Comparison of ENCODE assay signal across 15 cellular contexts in genomic region chr18:55529581-55529980, GRCh38. TPM values are rescaled to one million over a fixed set of nuclear protein-coding genes. Genes with fewer than 3 reads are reported as not detected.
DNase-seq lines count a peak whose midpoint lies in the region; ATAC-seq and TF ChIP-seq lines count a peak whose summit lies in the region.
"Had no signal": no experiment of that assay in that cellular context is flagged by ENCODE, and none has a peak within 500 bp of the region (broad histone marks: within the 10 kb centered on the region; RNA-seq: fewer than 3 reads in every experiment).

No MANE protein-coding gene starts in this region.

- no peaks in the 10 kb centered on the region for H3F3A ChIP-seq in GM23338 (replicated peaks; ENCODE audit: low read depth)

- intact Hi-C loops in psoas muscle (cut with DNase I) (loop anchor here in 1 of 2 donors (10.0 kb wide), 1 partner anchor 45 kb away; no protein-coding TSS in a partner anchor), esophagus squamous epithelium (cut with DNase I) (no loop called here)

- H3K4me3 Mint-ChIP-seq in GM23338: no peak overlapping the region

- no peaks in the 10 kb centered on the region for H3K9me3 Mint-ChIP-seq in GM23338

- H3K9me2 ChIP-seq in GM23338 (ENCODE audit: insufficient read depth): no peaks in the 10 kb centered on the region

- H3K36me3 ChIP-seq in GM23338 (ENCODE audit: insufficient read depth): no peaks in the 10 kb centered on the region
- no peaks in the 10 kb centered on the region for H3K36me3 ChIP-seq in psoas muscle (ENCODE audit: insufficient read depth in 1 of 2, low read depth in 1 of 2)
- no peaks in the 10 kb centered on the region for H3K36me3 ChIP-seq in MG63
- no peaks in the 10 kb centered on the region for H3K36me3 ChIP-seq in esophagus squamous epithelium

- H3K4me2 ChIP-seq in GM23338: peak overlapping the region; percentile 15
- H3K4me2 ChIP-seq: PC-9 had no signal

- H3K27ac Mint-ChIP-seq in GM23338: no peak overlapping the region

- no peaks in the 10 kb centered on the region for H3K27me3 Mint-ChIP-seq in GM23338 (ENCODE audit: insufficient read depth, low read depth, poor library complexity)

- H3K36me3 Mint-ChIP-seq in GM23338 (ENCODE audit: low read depth): no peaks in the 10 kb centered on the region

- H3K27ac ChIP-seq in GM23338 (ENCODE audit: low read depth) (no peak overlapping the region), psoas muscle (no peak overlapping the region), esophagus squamous epithelium (no peak overlapping the region)
- H3K27ac ChIP-seq: PC-9, RWPE1 had no signal

- peak; percentile 47; the same call in 2 of the 3 replicates for ATAC-seq in GM23338
- peak in 2 of 4 donors; percentile 38 to 47 for ATAC-seq in psoas muscle

- TF ChIP-seq CTCF in GM23338 (conservative IDR thresholded peaks at IDR 0.05; ENCODE audit: low read depth in 2 of 2): no peak
- no peak for TF ChIP-seq CTCF in psoas muscle (IDR thresholded peaks at IDR 0.05)
- TF ChIP-seq CTCF in esophagus squamous epithelium (IDR thresholded peaks at IDR 0.05): no peak

- peaks cover 57% of the 10 kb centered on the region for H3K4me1 Mint-ChIP-seq in GM23338

- no peak overlapping the region for H3K4me3 ChIP-seq in GM23338
- H3K4me3 ChIP-seq in psoas muscle: peak overlapping the region; percentile 26
- no peak overlapping the region for H3K4me3 ChIP-seq in MG63
- H3K4me3 ChIP-seq in esophagus squamous epithelium: no peak overlapping the region
- H3K4me3 ChIP-seq: PC-9 had no signal

- H4K20me1 ChIP-seq in GM23338 (replicated peaks; ENCODE audit: insufficient read depth): peaks cover 13% of the 10 kb centered on the region

- no peak for TF ChIP-seq POLR2A in esophagus squamous epithelium (IDR thresholded peaks at IDR 0.05)

- peaks cover 95% of the 10 kb centered on the region for H3K79me2 ChIP-seq in GM23338 (replicated peaks; ENCODE audit: insufficient read depth)

- DNase-seq in GM23338 (ENCODE audit: low spot score) (no peak), NCI-H146 (lab: John Stamatoyannopoulos, UW) (peak; percentile 80), cerebellum (ENCODE audit: low spot score) (peak; percentile 49), psoas muscle (no peak), retina (no peak), MG63 (no peak), esophagus squamous epithelium (lab: John Stamatoyannopoulos, UW) (no peak)
- DNase-seq: ACHN, DMS79, GOT3, KBM-7, NCI-H1436, NCI-H82, PC-9 had no signal

- H3K9me3 ChIP-seq in psoas muscle (no peaks in the 10 kb centered on the region), MG63 (no peaks in the 10 kb centered on the region), esophagus squamous epithelium (no peaks in the 10 kb centered on the region)

- peaks cover 35% of the 10 kb centered on the region for H3K4me1 ChIP-seq in GM23338 (ENCODE audit: insufficient read depth)
- H3K4me1 ChIP-seq in psoas muscle: peaks cover 33% of the 10 kb centered on the region
- H3K4me1 ChIP-seq in esophagus squamous epithelium: no peaks in the 10 kb centered on the region

- 21 to 42% (median 24%) methylated on average over 4 of the region's 4 CpGs for WGBS in psoas muscle, 3 donors
- 70 to 75% methylated on average over 4 of the region's 4 CpGs for WGBS in esophagus squamous epithelium, 2 donors

- no peak overlapping the region for H2AFZ ChIP-seq in GM23338
- H2AFZ ChIP-seq: PC-9 had no signal

- no peaks in the 10 kb centered on the region for H3K27me3 ChIP-seq in GM23338 (ENCODE audit: insufficient read depth)
- no peaks in the 10 kb centered on the region for H3K27me3 ChIP-seq in psoas muscle (ENCODE audit: insufficient read depth in 3 of 3, low read length in 2 of 3)
- H3K27me3 ChIP-seq in MG63: no peaks in the 10 kb centered on the region
- no peaks in the 10 kb centered on the region for H3K27me3 ChIP-seq in esophagus squamous epithelium

TF ChIP-seq in GM23338, 12 proteins besides CTCF, POLR2A, EP300 and RAD21 (continues in another document):
- TF ChIP-seq JUNB (IDR thresholded peaks at IDR 0.05; ENCODE audit: unreplicated experiment): no peak
- no peak for TF ChIP-seq ZNF462 (CRISPR knock-in tag; IDR thresholded peaks at IDR 0.05)
- TF ChIP-seq ETS1 (IDR thresholded peaks at IDR 0.05): no peak
- no peak for TF ChIP-seq ZNF331 (CRISPR knock-in tag; IDR thresholded peaks at IDR 0.05; ENCODE audit: low read depth)

RNA-seq across cellular contexts. Expression of gene TCF4, which starts 58.4 kb away (rescaled TPM):
- 89.2 and 91.2 TPM in 2 replicates for total RNA-seq in GM23338 (2014; rRNA removed; shearing (Covaris generic))
- polyA plus RNA-seq in GM23338 (2016; fragmentation: Nextera tagmentation; extraction: Ambion mirVana) (68.0 and 77.7 TPM in 2 replicates), psoas muscle (10 to 100 TPM in 1 of 3 donors, 1 to 10 TPM in 2; 8.6 to 23.9 (median 8.9) TPM)
- total RNA-seq in cerebellum (549 TPM), psoas muscle (10 to 100 TPM; 36.8 to 68.9 (median 55.1) TPM), esophagus squamous epithelium (10 to 100 TPM; 19.0 to 79.7 (median 26.0) TPM)
- total RNA-seq in MG63 (2014; rRNA removed; shearing (Covaris generic); ENCODE audit: low replicate concordance): 20.3 and 43.1 TPM in 2 replicates

Comparison
In these comparisons a context has a peak if more than half of its experiments do, and no peak if none do; other contexts are left out.
1. DNase-seq: peak in NCI-H146 (single experiment) and cerebellum (single experiment); none in GM23338 (single experiment), psoas muscle (0 of 2), retina (single experiment), MG63 (single experiment) and esophagus squamous epithelium (single experiment).